Comparison of ENCODE assay signal across 8 cellular contexts in the genomic region with DNA sequence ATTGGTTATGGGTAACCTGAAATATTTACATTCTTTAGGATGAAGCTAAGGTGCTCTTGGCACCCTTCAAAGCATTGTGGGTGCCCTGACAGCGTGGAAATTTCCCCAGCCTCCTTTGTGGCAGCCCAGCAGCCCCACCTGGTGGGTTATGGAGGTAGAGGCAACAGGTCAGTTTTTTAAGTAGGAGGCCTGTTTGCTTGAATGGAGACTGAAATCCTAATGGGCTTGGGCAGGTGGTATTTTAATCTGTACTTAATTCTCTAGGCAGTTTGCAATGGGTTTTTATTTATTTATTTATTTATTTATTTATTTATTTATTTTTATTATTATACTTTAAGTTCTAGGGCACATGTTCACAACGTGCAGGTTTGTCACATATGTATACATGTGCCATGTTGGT.
DNase-seq lines count a peak whose midpoint lies in the region; FAIRE-seq and TF ChIP-seq lines count a peak whose summit lies in the region.

No MANE protein-coding gene starts in this region.

- no peaks in the 10 kb centered on the region for H3K27me3 ChIP-seq in cardiac muscle cell
- H3K27me3 ChIP-seq in adrenal gland: no peaks in the 10 kb centered on the region

- DNase-seq in cardiac muscle cell (ENCODE audit: low read depth in 1 of 2, low spot score in 1 of 2): peak; percentile 51 to 56
- no peak for DNase-seq in cardiac septum (ENCODE audit: low spot score)
- DNase-seq in HK-2 (ENCODE audit: unreplicated experiment): peak; percentile 6
- peak; percentile 15 to 59 (median 29) for DNase-seq in T-helper 1 cell
- peak; percentile 32 to 70 (median 56) for DNase-seq in adrenal gland
- DNase-seq in kidney: no peak
- DNase-seq in stimulated activated CD8-positive, alpha-beta memory T cell treated with anti-CD3 and anti-CD28 coated beads, Interleukin-15, amount 100 ng/mL, for 24 hours (ENCODE audit: low read depth): peak; percentile 6
- no peak for DNase-seq in Ammon's horn (ENCODE audit: low spot score)

- no peak for FAIRE-seq in kidney (lab: Jason Lieb, UNC)

- no peak overlapping the region for H3K9ac ChIP-seq in kidney (ENCODE audit: low read length in 2 of 2)

- H3K36me3 ChIP-seq in cardiac muscle cell: no peaks in the 10 kb centered on the region
- H3K36me3 ChIP-seq in adrenal gland (replicated peaks in 1 of 2): no peaks in the 10 kb centered on the region
- H3K36me3 ChIP-seq in kidney (ENCODE audit: control insufficient read depth in 1 of 2, insufficient read depth in 2 of 2, low read length in 2 of 2): no peaks in the 10 kb centered on the region

- TF ChIP-seq CTCF in cardiac muscle cell (IDR thresholded peaks at IDR 0.05; ENCODE audit: low read depth, low read length) (peak; percentile 64), adrenal gland (IDR thresholded peaks at IDR 0.05) (peak; percentile 44 to 65 (median 57)), kidney (IDR thresholded peaks at IDR 0.05; ENCODE audit: borderline replicate concordance, extremely low read depth, insufficient read depth) (peak; percentile 59)

- no peaks in the 10 kb centered on the region for H3K9me3 ChIP-seq in cardiac muscle cell (ENCODE audit: low read depth)
- H3K9me3 ChIP-seq in adrenal gland (replicated peaks in 1 of 3): no peaks in the 10 kb centered on the region
- H3K9me3 ChIP-seq in kidney (ENCODE audit: control insufficient read depth in 1 of 2, low read length in 2 of 2): peaks cover 0 to 3% of the 10 kb centered on the region in 2 donors

- H3K4me3 ChIP-seq in cardiac muscle cell (no peak overlapping the region), adrenal gland (no peak overlapping the region), kidney (ENCODE audit: low read length in 2 of 2) (peak overlapping the region in 1 of 2 donors; percentile 39)

- 53 to 68% (median 61%) methylated on average over 2 of the region's 2 CpGs for WGBS in adrenal gland, 4 donors

- intact Hi-C loops in cardiac septum (cut with DNase I): loop anchor here (10.0 kb wide), 1 partner anchor 343 kb away; no protein-coding TSS in a partner anchor
- intact Hi-C loops in adrenal gland (cut with DNase I): no loop called here
- intact Hi-C loops in kidney (cut with DNase I): no loop called here

- no peak for TF ChIP-seq POLR2A in adrenal gland (IDR thresholded peaks at IDR 0.05)

- no peaks in the 10 kb centered on the region for H3K4me1 ChIP-seq in cardiac muscle cell (ENCODE audit: low read depth)
- H3K4me1 ChIP-seq in adrenal gland (replicated peaks in 1 of 2): no peaks in the 10 kb centered on the region
- H3K4me1 ChIP-seq in kidney (ENCODE audit: control insufficient read depth in 1 of 2, insufficient read depth in 1 of 2, low read depth in 1 of 2, low read length in 2 of 2): peaks cover 0 to 8% of the 10 kb centered on the region in 2 donors

- H3K27ac ChIP-seq in cardiac muscle cell (no peak overlapping the region), adrenal gland (no peak overlapping the region), kidney (ENCODE audit: low read depth in 2 of 2, low read length in 2 of 2) (no peak overlapping the region)

Comparison
In these comparisons a context has a peak if more than half of its experiments do, and no peak if none do; other contexts are left out.
1. DNase-seq: peak in cardiac muscle cell (2 of 2), HK-2 (single experiment), T-helper 1 cell (5 of 5), adrenal gland (7 of 7) and stimulated activated CD8-positive, alpha-beta memory T cell treated with anti-CD3 and anti-CD28 coated beads, Interleukin-15, amount 100 ng/mL, for 24 hours (single experiment); none in cardiac septum (single experiment), kidney (single experiment) and Ammon's horn (single experiment).
2. Peak in every context shown above with its lines, with median percentiles within 50 percentile points of each other: CTCF ChIP-seq.